ENCODE assay signal across 8 cellular contexts in genomic region chr2:26561918-26562810, GRCh38.
DNase-seq lines count a peak whose midpoint lies in the region; ATAC-seq and TF ChIP-seq lines count a peak whose summit lies in the region.

No MANE protein-coding gene starts in this region.

- H3K9me3 ChIP-seq in prostate gland (no peaks in the 10 kb centered on the region), hepatocyte (ENCODE audit: low read depth) (no peaks in the 10 kb centered on the region)

- H4K20me1 ChIP-seq in hepatocyte (ENCODE audit: insufficient read depth, poor library complexity, severe bottlenecking) = no peaks in the 10 kb centered on the region

- H3K79me2 ChIP-seq in hepatocyte = no peaks in the 10 kb centered on the region

- H3K36me3 Mint-ChIP-seq in activated CD8-positive, alpha-beta memory T cell treated with anti-CD3 and anti-CD28 coated beads, Interleukin-2, amount 10 ng/mL, durations not matched to agents 7 days and 5 days = no peaks in the 10 kb centered on the region

- TF ChIP-seq CTCF in prostate gland (IDR thresholded peaks at IDR 0.05) (peak in 2 of 4 experiments; percentile 22 to 42), hepatocyte (IDR thresholded peaks at IDR 0.05; ENCODE audit: poor library complexity) (no peak)

- no peaks in the 10 kb centered on the region for H3K9me2 ChIP-seq in hepatocyte (replicated peaks; ENCODE audit: insufficient read depth)

- H3K27ac Mint-ChIP-seq in activated CD8-positive, alpha-beta memory T cell treated with anti-CD3 and anti-CD28 coated beads, Interleukin-2, amount 10 ng/mL, durations not matched to agents 7 days and 5 days = no peak overlapping the region

- no peaks in the 10 kb centered on the region for H3K36me3 ChIP-seq in prostate gland
- H3K36me3 ChIP-seq in hepatocyte (replicated peaks; ENCODE audit: insufficient read depth, low read depth) = no peaks in the 10 kb centered on the region

- CTCF ChIA-PET in activated CD8-positive, alpha-beta memory T cell treated with anti-CD3 and anti-CD28 coated beads, Interleukin-2, amount 10 ng/mL, durations not matched to agents 7 days and 5 days (lab: Charles Lee) = interaction anchor here (1.0 to 1.9 kb wide), 3 partner anchors 16 to 599 kb away, joined by 3 to 11 read pairs (median 3); no protein-coding TSS in a partner anchor

- TF ChIP-seq POLR2A in prostate gland (IDR thresholded peaks at IDR 0.05) = no peak

- H3K27me3 ChIP-seq in prostate gland (replicated peaks; ENCODE audit: insufficient read depth) (peaks cover 7% of the 10 kb centered on the region), hepatocyte (peaks cover 26% of the 10 kb centered on the region)

- H3K27ac ChIP-seq in prostate gland (no peak overlapping the region), hepatocyte (no peak overlapping the region)

- H3K4me3 ChIP-seq in prostate gland (peak overlapping the region; percentile 23 to 30), hepatocyte (no peak overlapping the region)

- WGBS in prostate gland = 44% methylated on average over 28 of the region's 69 CpGs
- 90% methylated on average over 52 of the region's 69 CpGs for WGBS in hepatocyte (ENCODE audit: low lambda C conversion rate, missing lambda C conversion rate)

- peaks cover 4% of the 10 kb centered on the region for H3K4me1 ChIP-seq in prostate gland (replicated peaks)
- no peaks in the 10 kb centered on the region for H3K4me1 ChIP-seq in hepatocyte (ENCODE audit: insufficient read depth)

- H2AFZ ChIP-seq in hepatocyte = no peak overlapping the region

- H3K27me3 Mint-ChIP-seq in activated CD8-positive, alpha-beta memory T cell treated with anti-CD3 and anti-CD28 coated beads, Interleukin-2, amount 10 ng/mL, durations not matched to agents 7 days and 5 days = peaks cover 82% of the 10 kb centered on the region

- ATAC-seq in activated CD8-positive, alpha-beta memory T cell treated with anti-CD3 and anti-CD28 coated beads, Interleukin-2, amount 10 ng/mL, durations not matched to agents 7 days and 5 days = peak; percentile 88
- ATAC-seq in HG03135 (IDR thresholded peaks at IDR 0.05; ENCODE audit: unreplicated experiment) (no peak), HG03457 (IDR thresholded peaks at IDR 0.05; ENCODE audit: unreplicated experiment) (no peak)

- intact Hi-C loops in prostate gland (cut with DNase I) = no loop called here

- H3K4me2 ChIP-seq in hepatocyte = no peak overlapping the region

- no peak overlapping the region for H3K4me3 Mint-ChIP-seq in activated CD8-positive, alpha-beta memory T cell treated with anti-CD3 and anti-CD28 coated beads, Interleukin-2, amount 10 ng/mL, durations not matched to agents 7 days and 5 days

- peaks cover 9% of the 10 kb centered on the region for H3K4me1 Mint-ChIP-seq in activated CD8-positive, alpha-beta memory T cell treated with anti-CD3 and anti-CD28 coated beads, Interleukin-2, amount 10 ng/mL, durations not matched to agents 7 days and 5 days

- no peaks in the 10 kb centered on the region for H3K9me3 Mint-ChIP-seq in activated CD8-positive, alpha-beta memory T cell treated with anti-CD3 and anti-CD28 coated beads, Interleukin-2, amount 10 ng/mL, durations not matched to agents 7 days and 5 days (ENCODE audit: low read depth)

- peak; percentile 37 for DNase-seq in DMS53 treated with DMSO at 0.1 percent for 48 hours (lab: John Stamatoyannopoulos, UW; ENCODE audit: unreplicated experiment)
- DNase-seq in NCI-H1092 treated with DMSO at 0.1 percent for 48 hours (lab: John Stamatoyannopoulos, UW) = peak; percentile 79
- DNase-seq in activated CD8-positive, alpha-beta memory T cell treated with anti-CD3 and anti-CD28 coated beads, Interleukin-2, amount 10 ng/mL, durations not matched to agents 7 days and 5 days = peak; percentile 65
- peak; percentile 6 for DNase-seq in foreskin melanocyte
- no peak for DNase-seq in prostate gland (ENCODE audit: low spot score)
- DNase-seq in hepatocyte (ENCODE audit: low spot score) = no peak

Comparison
In these comparisons a context has a peak if more than half of its experiments do, and no peak if none do; other contexts are left out.
1. DNase-seq: peak in DMS53 treated with DMSO at 0.1 percent for 48 hours (single experiment), NCI-H1092 treated with DMSO at 0.1 percent for 48 hours (single experiment), activated CD8-positive, alpha-beta memory T cell treated with anti-CD3 and anti-CD28 coated beads, Interleukin-2, amount 10 ng/mL, durations not matched to agents 7 days and 5 days (single experiment) and foreskin melanocyte (single experiment); none in prostate gland (single experiment) and hepatocyte (single experiment).